Comparison of ENCODE assay signal across 8 cellular contexts in genomic region chr4:173168396-173169177, GRCh38. TPM values are rescaled to one million over a fixed set of nuclear protein-coding genes. Genes with fewer than 3 reads are reported as not detected.
DNase-seq lines count a peak whose midpoint lies in the region; ATAC-seq and FAIRE-seq lines count a peak whose summit lies in the region.

Gene GALNT7, plus strand, starts transcription at chr4:173168811. Its CDS starts 25 bp downstream, at chr4:173168836.

- no peaks in the 10 kb centered on the region for H3K27me3 Mint-ChIP-seq in IgD-negative memory B cell
- no peaks in the 10 kb centered on the region for H3K27me3 Mint-ChIP-seq in activated T-cell treated with anti-CD3 and anti-CD28 coated beads, Interleukin-2, amount 50 U/mL, for 72 hours (ENCODE audit: low read depth)
- no peaks in the 10 kb centered on the region for H3K27me3 Mint-ChIP-seq in naive thymus-derived CD8-positive, alpha-beta T cell

- no peaks in the 10 kb centered on the region for H3K36me3 Mint-ChIP-seq in IgD-negative memory B cell
- peaks cover 2 to 4% of the 10 kb centered on the region in 2 donors for H3K36me3 Mint-ChIP-seq in activated T-cell treated with anti-CD3 and anti-CD28 coated beads, Interleukin-2, amount 50 U/mL, for 72 hours (ENCODE audit: insufficient read depth in 2 of 2)
- H3K36me3 Mint-ChIP-seq in naive thymus-derived CD8-positive, alpha-beta T cell = no peaks in the 10 kb centered on the region

- FAIRE-seq in RCC 7860 (lab: Jason Lieb, UNC) = no peak

- H3K4me3 Mint-ChIP-seq in IgD-negative memory B cell = peak within 1 kb of the TSS; percentile 96 to 99 (median 98)
- H3K4me3 Mint-ChIP-seq in activated T-cell treated with anti-CD3 and anti-CD28 coated beads, Interleukin-2, amount 50 U/mL, for 72 hours = peak within 1 kb of the TSS; percentile 95 to 96
- peak within 1 kb of the TSS; percentile 95 to 100 (median 98) for H3K4me3 Mint-ChIP-seq in naive thymus-derived CD8-positive, alpha-beta T cell

- DNase-seq in DMS153 (lab: John Stamatoyannopoulos, UW) (peak; percentile 72), RCC 7860 (ENCODE audit: low spot score) (peak; percentile 70), fibroblast of gingiva (ENCODE audit: low read depth) (peak; percentile 54)
- peak; percentile 58 to 64 for DNase-seq in activated T-cell treated with anti-CD3 and anti-CD28 coated beads, Interleukin-2, amount 50 U/mL, for 72 hours
- DNase-seq in naive thymus-derived CD8-positive, alpha-beta T cell = peak; percentile 30 to 79 (median 54)
- DNase-seq in stimulated activated naive CD8-positive, alpha-beta T cell treated with anti-CD3 and anti-CD28 coated beads, Interleukin-15, Interleukin-2, amounts not matched to agents 100 U/mL and 50 U/mL, for 24 hours = peak; percentile 73

- no peaks in the 10 kb centered on the region for H3K9me3 Mint-ChIP-seq in IgD-negative memory B cell
- H3K9me3 Mint-ChIP-seq in activated T-cell treated with anti-CD3 and anti-CD28 coated beads, Interleukin-2, amount 50 U/mL, for 72 hours = no peaks in the 10 kb centered on the region
- no peaks in the 10 kb centered on the region for H3K9me3 Mint-ChIP-seq in naive thymus-derived CD8-positive, alpha-beta T cell

- ATAC-seq in GM21528 (IDR thresholded peaks at IDR 0.05; ENCODE audit: low FRiP score, unreplicated experiment) = peak; percentile 43
- peak; percentile 65 to 66 for ATAC-seq in activated T-cell treated with anti-CD3 and anti-CD28 coated beads, Interleukin-2, amount 50 U/mL, for 72 hours (replicated peaks in 1 of 2)
- ATAC-seq in naive thymus-derived CD8-positive, alpha-beta T cell = peak; percentile 61 to 64
- ATAC-seq in stimulated activated naive CD8-positive, alpha-beta T cell treated with anti-CD3 and anti-CD28 coated beads, Interleukin-15, Interleukin-2, amounts not matched to agents 100 U/mL and 50 U/mL, for 24 hours = peak; percentile 61

- POLR2A ChIA-PET in naive thymus-derived CD8-positive, alpha-beta T cell (lab: Charles Lee) = interaction anchor here (0.6 to 3.0 kb wide), 5 partner anchors 55 to 201 kb away, joined by 3 to 23 read pairs (median 4); partner anchors contain the start of genes HMGB2 and SAP30

- peak within 1 kb of the TSS; percentile 55 to 78 (median 72) for H3K27ac Mint-ChIP-seq in IgD-negative memory B cell
- peak within 1 kb of the TSS; percentile 90 for H3K27ac Mint-ChIP-seq in activated T-cell treated with anti-CD3 and anti-CD28 coated beads, Interleukin-2, amount 50 U/mL, for 72 hours
- H3K27ac Mint-ChIP-seq in naive thymus-derived CD8-positive, alpha-beta T cell = peak within 1 kb of the TSS; percentile 85 to 96 (median 94)

- H3K4me1 Mint-ChIP-seq in IgD-negative memory B cell = peaks cover 17 to 23% (median 22%) of the 10 kb centered on the region in 3 donors
- H3K4me1 Mint-ChIP-seq in activated T-cell treated with anti-CD3 and anti-CD28 coated beads, Interleukin-2, amount 50 U/mL, for 72 hours (ENCODE audit: low read depth) = peaks cover 44% of the 10 kb centered on the region
- H3K4me1 Mint-ChIP-seq in naive thymus-derived CD8-positive, alpha-beta T cell = peaks cover 28 to 63% (median 54%) of the 10 kb centered on the region in 4 donors

RNA-seq across cellular contexts. Expression of gene GALNT7, which starts in this region (rescaled TPM):
- polyA plus RNA-seq in IgD-negative memory B cell = 7.1 TPM
- total RNA-seq in activated T-cell treated with anti-CD3 and anti-CD28 coated beads, Interleukin-2, amount 50 U/mL, for 72 hours = 10 to 100 TPM; 10.1 to 12.8 TPM
- 10 to 100 TPM; 17.5 to 18.7 TPM for total RNA-seq in naive thymus-derived CD8-positive, alpha-beta T cell
- polyA plus RNA-seq in naive thymus-derived CD8-positive, alpha-beta T cell = 1 to 10 TPM; 5.6 to 8.6 (median 6.8) TPM

Comparison
In these comparisons a context has a peak if more than half of its experiments do, and no peak if none do; other contexts are left out.
1. Peak in every context shown above with its lines: DNase-seq and ATAC-seq.